Comparison of ENCODE assay signal across 9 cellular contexts in genomic region chr9:16030513-16031185, GRCh38.
DNase-seq lines count a peak whose midpoint lies in the region; ATAC-seq lines count a peak whose summit lies in the region.
"Had no signal": no experiment of that assay in that cellular context is flagged by ENCODE, and none has a peak within 500 bp of the region (broad histone marks: within the 10 kb centered on the region; RNA-seq: fewer than 3 reads in every experiment).

No MANE protein-coding gene starts in this region.

- H3K4me3 ChIP-seq in adipocyte (ENCODE audit: low read length), result no peak overlapping the region
- H3K4me3 ChIP-seq: SK-N-MC had no signal

- no peak overlapping the region for H3K27ac Mint-ChIP-seq in stimulated activated effector memory CD8-positive, alpha-beta T cell treated with anti-CD3 and anti-CD28 coated beads, Interleukin-12 subunit alpha, Interleukin-12 subunit beta, amount 100 ng/mL, for 72 hours

- H3K9me3 Mint-ChIP-seq in stimulated activated effector memory CD8-positive, alpha-beta T cell treated with anti-CD3 and anti-CD28 coated beads, Interleukin-12 subunit alpha, Interleukin-12 subunit beta, amount 100 ng/mL, for 72 hours, result peaks cover 12% of the 10 kb centered on the region

- peak; percentile 87 for ATAC-seq in GM21390 (IDR thresholded peaks at IDR 0.05; ENCODE audit: unreplicated experiment)
- ATAC-seq in HG03571 (IDR thresholded peaks at IDR 0.05; ENCODE audit: unreplicated experiment), result peak; percentile 66
- peak; percentile 53 for ATAC-seq in stimulated activated effector memory CD8-positive, alpha-beta T cell treated with anti-CD3 and anti-CD28 coated beads, Interleukin-12 subunit alpha, Interleukin-12 subunit beta, amount 100 ng/mL, for 72 hours

- H3K36me3 Mint-ChIP-seq in stimulated activated effector memory CD8-positive, alpha-beta T cell treated with anti-CD3 and anti-CD28 coated beads, Interleukin-12 subunit alpha, Interleukin-12 subunit beta, amount 100 ng/mL, for 72 hours, result no peaks in the 10 kb centered on the region

- peaks cover 2% of the 10 kb centered on the region for H3K9me3 ChIP-seq in adipocyte (ENCODE audit: control insufficient read depth, low read length)

- H3K4me3 Mint-ChIP-seq in stimulated activated effector memory CD8-positive, alpha-beta T cell treated with anti-CD3 and anti-CD28 coated beads, Interleukin-12 subunit alpha, Interleukin-12 subunit beta, amount 100 ng/mL, for 72 hours, result no peak overlapping the region

- H3K4me1 ChIP-seq in adipocyte (ENCODE audit: control insufficient read depth, insufficient read depth, low read length), result peaks cover 9% of the 10 kb centered on the region

- H3K27me3 ChIP-seq in adipocyte (replicated peaks; ENCODE audit: control insufficient read depth, insufficient read depth, low read length), result no peaks in the 10 kb centered on the region

- H3K36me3 ChIP-seq in adipocyte (ENCODE audit: control insufficient read depth, insufficient read depth, low read length, severe bottlenecking), result no peaks in the 10 kb centered on the region

- no peak overlapping the region for H3K9ac ChIP-seq in adipocyte (ENCODE audit: low read length)

- peak; percentile 66 for DNase-seq in GM04503 (ENCODE audit: low read depth)
- DNase-seq in adipocyte (ENCODE audit: low read depth), result peak; percentile 62
- no peak for DNase-seq in stimulated activated effector memory CD8-positive, alpha-beta T cell treated with anti-CD3 and anti-CD28 coated beads, Interleukin-12 subunit alpha, Interleukin-12 subunit beta, amount 100 ng/mL, for 72 hours (ENCODE audit: low spot score in 2 of 2)
- no peak for DNase-seq in NCI-H1105 (lab: John Stamatoyannopoulos, UW)
- DNase-seq in HuH-7.5 (ENCODE audit: low spot score), result no peak
- DNase-seq in NCI-H187 treated with DMSO at 0.1 percent for 48 hours (lab: John Stamatoyannopoulos, UW), result no peak

- no peaks in the 10 kb centered on the region for H3K4me1 Mint-ChIP-seq in stimulated activated effector memory CD8-positive, alpha-beta T cell treated with anti-CD3 and anti-CD28 coated beads, Interleukin-12 subunit alpha, Interleukin-12 subunit beta, amount 100 ng/mL, for 72 hours

Comparison
In these comparisons a context has a peak if more than half of its experiments do, and no peak if none do; other contexts are left out.
1. DNase-seq: peak in GM04503 (single experiment) and adipocyte (single experiment); none in stimulated activated effector memory CD8-positive, alpha-beta T cell treated with anti-CD3 and anti-CD28 coated beads, Interleukin-12 subunit alpha, Interleukin-12 subunit beta, amount 100 ng/mL, for 72 hours (0 of 2), NCI-H1105 (single experiment), HuH-7.5 (single experiment) and NCI-H187 treated with DMSO at 0.1 percent for 48 hours (single experiment).
2. Peak in every context shown above with its lines, with median percentiles within 50 percentile points of each other: ATAC-seq.